Comparison of ENCODE assay signal across 8 cellular contexts in the genomic region with DNA sequence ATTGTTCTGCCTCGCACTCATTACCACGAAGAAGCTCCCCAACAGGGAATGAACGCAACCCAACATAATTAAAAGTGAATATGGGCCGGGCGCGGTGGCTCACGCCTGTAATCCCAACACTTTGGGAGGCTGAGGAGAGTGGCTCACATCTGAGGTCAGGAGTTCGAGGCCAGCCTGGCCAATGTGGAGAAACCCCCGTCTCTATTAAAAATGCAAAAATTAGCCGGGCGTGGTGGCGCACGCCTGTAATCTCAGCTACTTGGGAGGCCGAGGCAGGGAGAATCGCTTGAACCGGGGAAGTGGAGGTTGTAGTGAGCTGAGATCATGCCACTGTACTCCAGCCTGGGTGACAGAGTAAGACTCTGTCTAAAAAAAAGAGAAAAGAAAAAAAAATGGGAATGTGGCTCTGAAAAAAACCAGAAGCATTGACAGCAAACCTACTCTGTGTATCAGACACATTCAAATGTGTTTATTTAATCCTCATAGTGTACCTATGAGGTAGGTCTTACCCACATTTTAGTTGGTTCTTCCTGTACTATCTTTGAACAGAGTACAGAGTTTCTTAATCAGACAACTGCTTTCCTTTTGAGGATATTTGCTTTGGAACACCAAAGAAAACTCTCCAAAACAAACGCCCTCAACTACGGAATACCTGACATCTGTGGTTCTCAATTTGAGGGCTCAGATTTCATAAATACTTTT.
DNase-seq lines count a peak whose midpoint lies in the region; ATAC-seq and TF ChIP-seq lines count a peak whose summit lies in the region.

No MANE protein-coding gene starts in this region.

- no peak for TF ChIP-seq CTCF in C4-2B (conservative IDR thresholded peaks at IDR 0.05)
- TF ChIP-seq CTCF in OCI-LY3 (IDR thresholded peaks at IDR 0.05; ENCODE audit: low read depth, low read length), result no peak
- TF ChIP-seq CTCF in esophagus muscularis mucosa (IDR thresholded peaks at IDR 0.05), result no peak
- TF ChIP-seq CTCF in parathyroid adenoma (IDR thresholded peaks at IDR 0.05), result no peak
- TF ChIP-seq CTCF in GM10266 (IDR thresholded peaks at IDR 0.05; ENCODE audit: control insufficient read depth, insufficient read depth, low read depth, missing control alignments), result no peak

- H3K4me1 ChIP-seq in OCI-LY3 (ENCODE audit: low read length) (peaks cover 5% of the 10 kb centered on the region), esophagus muscularis mucosa (peaks cover 33 to 66% (median 59%) of the 10 kb centered on the region in 4 donors), parathyroid adenoma (peaks cover 6% of the 10 kb centered on the region)

- intact Hi-C loops in esophagus muscularis mucosa (cut with DNase I), result no loop called here

- 95% methylated on average over 18 of the region's 18 CpGs for WGBS in esophagus muscularis mucosa

- H3K4me2 ChIP-seq in OCI-LY3 (ENCODE audit: low read length) (peak overlapping the region; percentile 78), parathyroid adenoma (ENCODE audit: low read length) (peak overlapping the region; percentile 52)

- H3K27me3 ChIP-seq in OCI-LY3 (ENCODE audit: low read depth, low read length) (peaks cover 2% of the 10 kb centered on the region; the same call in 1 of the 2 replicates), esophagus muscularis mucosa (no peaks in the 10 kb centered on the region), parathyroid adenoma (ENCODE audit: control insufficient read depth, insufficient read depth, low read length) (no peaks in the 10 kb centered on the region)

- H3K79me2 ChIP-seq in OCI-LY3 (ENCODE audit: low read length) (no peaks in the 10 kb centered on the region), parathyroid adenoma (no peaks in the 10 kb centered on the region)

- peak overlapping the region; percentile 86 for H3K4me3 ChIP-seq in OCI-LY3 (ENCODE audit: low read length)
- peak overlapping the region; percentile 52 to 63 (median 54) for H3K4me3 ChIP-seq in esophagus muscularis mucosa
- peak overlapping the region; percentile 51 for H3K4me3 ChIP-seq in parathyroid adenoma (ENCODE audit: low read depth, low read length)

- TF ChIP-seq POLR2A in esophagus muscularis mucosa (IDR thresholded peaks at IDR 0.05; ENCODE audit: low read depth), result no peak

- TF ChIP-seq EP300 in esophagus muscularis mucosa (IDR thresholded peaks at IDR 0.05), result peak; percentile 82

- H3K36me3 ChIP-seq in OCI-LY3 (replicated peaks; ENCODE audit: low read depth, low read length) (no peaks in the 10 kb centered on the region), esophagus muscularis mucosa (no peaks in the 10 kb centered on the region), parathyroid adenoma (ENCODE audit: control insufficient read depth, insufficient read depth, low read length) (no peaks in the 10 kb centered on the region)

- DNase-seq in esophagus muscularis mucosa (ENCODE audit: extremely low spot score) (no peak), GM10266 (ENCODE audit: extremely low spot score) (no peak), glomerular visceral epithelial cell (ENCODE audit: extremely low spot score) (no peak)

- no peaks in the 10 kb centered on the region for H4K20me1 ChIP-seq in OCI-LY3 (ENCODE audit: insufficient read depth, low read length)

- peak overlapping the region; percentile 90 for H3K9ac ChIP-seq in OCI-LY3 (ENCODE audit: low read length)
- no peak overlapping the region for H3K9ac ChIP-seq in parathyroid adenoma

- H3K27ac ChIP-seq in C4-2B, result peak overlapping the region; percentile 67
- H3K27ac ChIP-seq in OCI-LY3 (ENCODE audit: low read length), result peak overlapping the region; percentile 89
- peak overlapping the region; percentile 95 to 99 (median 96) for H3K27ac ChIP-seq in esophagus muscularis mucosa (replicated peaks in 1 of 4)
- peak overlapping the region; percentile 94 for H3K27ac ChIP-seq in parathyroid adenoma

- peak overlapping the region; percentile 99 for H2AFZ ChIP-seq in OCI-LY3 (ENCODE audit: low read depth, low read length)
- H2AFZ ChIP-seq in parathyroid adenoma, result peak overlapping the region; percentile 33

- no peaks in the 10 kb centered on the region for H3K9me3 ChIP-seq in OCI-LY3 (ENCODE audit: insufficient read depth, low read length)
- no peaks in the 10 kb centered on the region for H3K9me3 ChIP-seq in esophagus muscularis mucosa
- H3K9me3 ChIP-seq in parathyroid adenoma (ENCODE audit: control insufficient read depth, low read length), result no peaks in the 10 kb centered on the region

- ATAC-seq in GM18511 (IDR thresholded peaks at IDR 0.05; ENCODE audit: unreplicated experiment) (no peak), HG03196 (IDR thresholded peaks at IDR 0.05; ENCODE audit: unreplicated experiment) (no peak)
